In the genomic region with DNA sequence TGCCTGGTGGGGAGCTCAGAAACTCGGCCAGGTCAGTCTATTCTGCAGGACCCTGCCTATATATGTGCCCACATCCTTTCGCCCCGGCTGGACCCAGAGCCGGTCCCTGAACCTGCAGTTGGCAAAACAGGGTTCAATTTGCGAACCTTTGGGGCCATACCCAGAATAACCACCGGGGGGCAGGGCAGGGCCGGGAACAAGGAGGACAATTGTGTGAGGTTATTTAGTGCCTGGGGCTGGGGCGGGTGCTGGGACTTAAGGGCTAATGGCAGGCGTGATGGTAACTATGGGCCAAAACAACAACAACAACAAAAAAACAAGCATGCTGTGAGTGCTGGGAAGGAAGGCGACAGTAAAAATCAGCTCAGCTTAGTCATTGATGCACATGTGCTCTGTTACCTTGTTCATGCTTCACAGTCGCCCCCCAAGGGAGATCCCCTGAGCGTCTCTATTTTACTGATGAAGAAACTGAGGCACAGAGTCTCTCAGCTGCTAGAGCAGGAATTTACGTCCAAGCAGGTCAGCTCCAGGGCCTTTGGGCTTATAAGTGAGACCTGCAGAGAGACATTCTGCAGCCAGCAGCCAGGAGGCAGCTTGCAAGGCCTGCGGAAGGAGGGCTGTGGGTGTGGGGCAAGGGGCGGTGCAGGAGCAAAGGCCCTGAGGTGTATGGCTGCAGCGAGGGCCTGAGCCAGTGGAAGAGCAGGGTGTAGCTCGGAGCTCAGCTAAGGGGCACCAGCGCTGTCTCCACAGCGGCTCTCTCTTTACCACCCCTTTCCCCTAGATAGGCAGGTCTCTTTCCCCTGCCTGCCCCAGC, we compare ENCODE assay signal across 8 cellular contexts.
DNase-seq lines count a peak whose midpoint lies in the region; ATAC-seq and TF ChIP-seq lines count a peak whose summit lies in the region.

No MANE protein-coding gene starts in this region.

- H3K9me3 Mint-ChIP-seq in stimulated activated memory B cell treated with anti-CD40 and anti-IgM and Interleukin-4, amounts not matched to agents 10 μg/mL and 1 μg/mL and 100 μg/mL, for 72 hours = peaks cover 2% of the 10 kb centered on the region

- H3F3A ChIP-seq in DOHH2 (ENCODE audit: control insufficient read depth, insufficient read depth) = 0 out of 2 replicates have a peak, but pooled peaks cover 3% of the 10 kb centered on the region

- H3K36me3 ChIP-seq in DOHH2 (ENCODE audit: control insufficient read depth, low read length) = no peaks in the 10 kb centered on the region
- no peaks in the 10 kb centered on the region for H3K36me3 ChIP-seq in Panc1 (ENCODE audit: control insufficient read depth, insufficient read depth, low read length)

- no TSS peak for BruUV-seq in Panc1 (replicated peaks; lab: Mats Ljungman, UMichigan)

- no peak overlapping the region for H3K4me2 ChIP-seq in DOHH2 (ENCODE audit: low read length)

- H3K4me3 ChIP-seq in DOHH2 (ENCODE audit: low read length) = no peak overlapping the region
- no peak overlapping the region for H3K4me3 ChIP-seq in Panc1 (ENCODE audit: low read depth in 2 of 2, low read length in 2 of 2)

- no peak overlapping the region for H3K27ac Mint-ChIP-seq in stimulated activated memory B cell treated with anti-CD40 and anti-IgM and Interleukin-4, amounts not matched to agents 10 μg/mL and 1 μg/mL and 100 μg/mL, for 72 hours

- H3K27ac ChIP-seq in DOHH2 (ENCODE audit: low read depth, low read length) (no peak overlapping the region), Panc1 (ENCODE audit: low read length) (no peak overlapping the region)

- H3K79me2 ChIP-seq in DOHH2 (ENCODE audit: control insufficient read depth, low read length) = no peaks in the 10 kb centered on the region

- no peaks in the 10 kb centered on the region for H4K20me1 ChIP-seq in DOHH2 (ENCODE audit: control insufficient read depth, insufficient read depth, low read depth, low read length)

- H3K4me1 ChIP-seq in DOHH2 (ENCODE audit: control insufficient read depth, low read length) (no peaks in the 10 kb centered on the region), Panc1 (ENCODE audit: control insufficient read depth, insufficient read depth, low read length) (no peaks in the 10 kb centered on the region)

- in situ Hi-C loops in Panc1 (cut with HindIII; ENCODE audit: low pct_unique_long_range_greater_than_20kb, low sequenced_read_pairs) = no loop called here

- TF ChIP-seq CTCF in DOHH2 (IDR thresholded peaks at IDR 0.05; ENCODE audit: low read depth, low read length, poor library complexity, severe bottlenecking) (peak; percentile 79), Panc1 (IDR thresholded peaks at IDR 0.05) (peak; percentile 84)

- DNase-seq in HT-29 (ENCODE audit: low spot score) = peak; percentile 66
- no peak for DNase-seq in Panc1 (ENCODE audit: low read depth, low spot score)
- peak; percentile 18 to 47 (median 32) for DNase-seq in activated naive CD4-positive, alpha-beta T cell (lab: John Stamatoyannopoulos, UW)
- DNase-seq in head of caudate nucleus = peak in 41 of 42 donors; percentile 38 to 85 (median 69)
- DNase-seq in posterior vena cava (ENCODE audit: low spot score) = peak; percentile 88

- H3K9me2 ChIP-seq in DOHH2 (replicated peaks; ENCODE audit: control insufficient read depth, low read length) = no peaks in the 10 kb centered on the region

- ATAC-seq in Panc1 = peak; percentile 79
- ATAC-seq in GM18520 (IDR thresholded peaks at IDR 0.05; ENCODE audit: unreplicated experiment) = no peak
- ATAC-seq in stimulated activated memory B cell treated with anti-CD40 and anti-IgM and Interleukin-4, amounts not matched to agents 10 μg/mL and 1 μg/mL and 100 μg/mL, for 72 hours = no peak

- H3K27me3 ChIP-seq in DOHH2 (ENCODE audit: control insufficient read depth, low read length) (no peaks in the 10 kb centered on the region), Panc1 (ENCODE audit: control insufficient read depth, insufficient read depth, low read length) (no peaks in the 10 kb centered on the region)

- no peak overlapping the region for H3K4me3 Mint-ChIP-seq in stimulated activated memory B cell treated with anti-CD40 and anti-IgM and Interleukin-4, amounts not matched to agents 10 μg/mL and 1 μg/mL and 100 μg/mL, for 72 hours

- H3K9me3 ChIP-seq in DOHH2 (ENCODE audit: control insufficient read depth, insufficient read depth, low read length) (no peaks in the 10 kb centered on the region), Panc1 (ENCODE audit: control insufficient read depth, insufficient read depth, low read depth, low read length) (no peaks in the 10 kb centered on the region)

- CTCF ChIA-PET in Panc1 (lab: Charles Lee) = interaction anchor here (0.5 to 1.3 kb wide), 4 partner anchors 227 to 715 kb away, joined by 3 to 5 read pairs (median 3); no protein-coding TSS in a partner anchor

- POLR2A ChIA-PET in Panc1 (lab: Charles Lee) = no interaction called here

- H3K27me3 Mint-ChIP-seq in stimulated activated memory B cell treated with anti-CD40 and anti-IgM and Interleukin-4, amounts not matched to agents 10 μg/mL and 1 μg/mL and 100 μg/mL, for 72 hours = peaks cover 23% of the 10 kb centered on the region

- H3K36me3 Mint-ChIP-seq in stimulated activated memory B cell treated with anti-CD40 and anti-IgM and Interleukin-4, amounts not matched to agents 10 μg/mL and 1 μg/mL and 100 μg/mL, for 72 hours = peaks cover 8% of the 10 kb centered on the region

- peaks cover 9% of the 10 kb centered on the region for H3K4me1 Mint-ChIP-seq in stimulated activated memory B cell treated with anti-CD40 and anti-IgM and Interleukin-4, amounts not matched to agents 10 μg/mL and 1 μg/mL and 100 μg/mL, for 72 hours

- intact Hi-C loops in Panc1 (cut with micrococcal nuclease; ENCODE audit: unreplicated experiment) (loop anchor here (2.0 to 10.0 kb wide), 2 partner anchors 280 to 532 kb away; no protein-coding TSS in a partner anchor), head of caudate nucleus (cut with DNase I) (loop anchor here (5.0 kb wide), 1 partner anchor 280 kb away; no protein-coding TSS in a partner anchor), posterior vena cava (cut with DNase I) (loop anchor here (2.0 to 10.0 kb wide), 4 partner anchors 280 to 1240 kb away; no protein-coding TSS in a partner anchor)
